1 cellular context compared by ENCODE assay signal in the genomic region with DNA sequence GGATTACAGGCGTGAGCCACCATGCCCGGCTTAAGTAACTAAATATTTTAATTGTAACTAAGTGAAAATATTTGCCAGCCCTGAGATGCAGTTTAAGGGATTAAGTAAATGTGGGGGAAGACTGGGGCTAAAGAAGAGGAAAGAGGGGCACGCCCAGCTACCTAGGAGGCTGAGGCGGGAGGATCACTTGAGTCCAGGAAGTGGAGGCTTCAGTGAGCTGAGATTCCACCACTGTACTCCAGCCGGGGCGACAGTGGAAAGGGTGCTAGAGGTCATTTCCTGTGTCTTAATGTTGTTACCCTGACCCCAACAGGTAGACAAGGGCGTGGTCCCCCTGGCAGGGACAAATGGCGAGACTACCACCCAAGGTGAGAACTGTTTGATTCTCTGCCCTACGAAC.
TF ChIP-seq lines count a peak whose summit lies in the region.

No MANE protein-coding gene starts in this region.

TF ChIP-seq in IMR-90, 13 proteins besides CTCF, POLR2A, EP300 and RAD21:
- no peak for TF ChIP-seq BHLHE40 (IDR thresholded peaks at IDR 0.05; ENCODE audit: low read depth, low read length)
- TF ChIP-seq SMC3 (IDR thresholded peaks at IDR 0.05; ENCODE audit: low read depth, low read length), result no peak
- no peak for TF ChIP-seq MAFK (IDR thresholded peaks at IDR 0.05; ENCODE audit: low read depth, low read length)
- TF ChIP-seq MXI1 (IDR thresholded peaks at IDR 0.05; ENCODE audit: borderline replicate concordance, low read depth, low read length), result no peak
- no peak for TF ChIP-seq RCOR1 (IDR thresholded peaks at IDR 0.05; ENCODE audit: insufficient replicate concordance, low read length)
- no peak for TF ChIP-seq RFX5 (IDR thresholded peaks at IDR 0.05; ENCODE audit: low read depth, low read length)
- TF ChIP-seq CEBPB (IDR thresholded peaks at IDR 0.05; ENCODE audit: low read depth, low read length), result no peak
- TF ChIP-seq, protein P1, sequence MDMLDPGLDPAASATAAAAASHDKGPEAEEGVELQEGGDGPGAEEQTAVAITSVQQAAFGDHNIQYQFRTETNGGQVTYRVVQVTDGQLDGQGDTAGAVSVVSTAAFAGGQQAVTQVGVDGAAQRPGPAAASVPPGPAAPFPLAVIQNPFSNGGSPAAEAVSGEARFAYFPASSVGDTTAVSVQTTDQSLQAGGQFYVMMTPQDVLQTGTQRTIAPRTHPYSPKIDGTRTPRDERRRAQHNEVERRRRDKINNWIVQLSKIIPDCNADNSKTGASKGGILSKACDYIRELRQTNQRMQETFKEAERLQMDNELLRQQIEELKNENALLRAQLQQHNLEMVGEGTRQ (IDR thresholded peaks at IDR 0.05; ENCODE audit: low read depth, low read length), result no peak
- TF ChIP-seq MAZ (IDR thresholded peaks at IDR 0.05; ENCODE audit: borderline replicate concordance, low read depth, low read length), result no peak
- no peak for TF ChIP-seq FOS (IDR thresholded peaks at IDR 0.05; ENCODE audit: low read depth, low read length)
- TF ChIP-seq NFE2L2 (IDR thresholded peaks at IDR 0.05; ENCODE audit: low read depth, low read length), result no peak
TF ChIP-seq in IMR-90: peak in this region for 0.
